Comparison of ENCODE assay signal across 8 cellular contexts in the genomic region with DNA sequence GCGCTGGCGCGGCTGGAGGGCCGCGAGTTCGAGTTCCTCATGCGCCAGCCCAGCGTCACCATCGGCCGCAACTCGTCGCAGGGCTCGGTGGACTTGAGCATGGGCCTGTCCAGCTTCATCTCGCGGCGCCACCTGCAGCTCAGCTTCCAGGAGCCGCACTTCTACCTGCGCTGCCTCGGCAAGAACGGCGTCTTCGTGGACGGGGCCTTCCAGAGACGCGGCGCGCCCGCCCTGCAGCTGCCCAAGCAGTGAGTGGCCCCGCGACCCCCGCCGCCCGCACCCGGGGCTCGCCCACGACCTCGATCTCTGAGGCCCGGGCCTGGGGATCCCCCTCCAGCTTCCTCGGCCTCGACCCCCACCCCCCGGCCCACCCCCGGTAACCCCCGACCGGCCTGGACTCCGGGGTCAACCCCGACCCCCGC. TPM values are rescaled to one million over a fixed set of nuclear protein-coding genes. Genes with fewer than 3 reads are reported as not detected.
A peak's percentile ranks its signal among the peaks of the same experiment; 100 is the strongest.
DNase-seq lines count a peak whose midpoint lies in the region; ATAC-seq and TF ChIP-seq lines count a peak whose summit lies in the region.

No MANE protein-coding gene starts in this region.

- H3K9me3 Mint-ChIP-seq in GM23338: peaks cover 18% of the 10 kb centered on the region; the same call in 2 of the 3 replicates
- no peaks in the 10 kb centered on the region for H3K9me3 Mint-ChIP-seq in activated CD8-positive, alpha-beta T cell treated with anti-CD3 and anti-CD28 coated beads for 36 hours
- H3K9me3 Mint-ChIP-seq in naive thymus-derived CD4-positive, alpha-beta T cell: peaks cover 0 to 1% (median 0%) of the 10 kb centered on the region in 11 donors

- H3K4me2 ChIP-seq in GM23338: peak overlapping the region; percentile 78

- H3K36me3 ChIP-seq in GM23338 (ENCODE audit: insufficient read depth): no peaks in the 10 kb centered on the region
- H3K36me3 ChIP-seq in naive thymus-derived CD4-positive, alpha-beta T cell (ENCODE audit: control insufficient read depth in 2 of 3, insufficient read depth in 3 of 3, low read length in 3 of 3): peaks cover 0 to 14% (median 0%) of the 10 kb centered on the region in 3 experiments
- H3K36me3 ChIP-seq in upper lobe of right lung: no peaks in the 10 kb centered on the region

- H3K36me3 Mint-ChIP-seq in GM23338 (ENCODE audit: low read depth): peaks cover 2% of the 10 kb centered on the region; the same call in 1 of the 3 replicates
- peaks cover 14% of the 10 kb centered on the region for H3K36me3 Mint-ChIP-seq in activated CD8-positive, alpha-beta T cell treated with anti-CD3 and anti-CD28 coated beads for 36 hours (ENCODE audit: low read depth)
- peaks cover 4 to 12% (median 9%) of the 10 kb centered on the region in 5 donors for H3K36me3 Mint-ChIP-seq in naive thymus-derived CD4-positive, alpha-beta T cell

- TF ChIP-seq CTCF in GM10266 (IDR thresholded peaks at IDR 0.05; ENCODE audit: control insufficient read depth, insufficient read depth, low read depth, missing control alignments): peak; percentile 29
- peak in 1 of 2 experiments; percentile 28; a peak in 2 of 4 replicates for TF ChIP-seq CTCF in GM23338 (conservative IDR thresholded peaks at IDR 0.05; ENCODE audit: low read depth in 2 of 2)
- TF ChIP-seq CTCF in LNCaP clone FGC (IDR thresholded peaks at IDR 0.05; ENCODE audit: control insufficient read depth, extremely low read depth, insufficient read depth): peak; percentile 48
- TF ChIP-seq CTCF in activated CD8-positive, alpha-beta T cell treated with anti-CD3 and anti-CD28 coated beads for 36 hours (IDR thresholded peaks at IDR 0.05): no peak
- no peak for TF ChIP-seq CTCF in epithelial cell of esophagus (IDR thresholded peaks at IDR 0.05; ENCODE audit: insufficient read depth, low read depth, low read length, missing control alignments)
- TF ChIP-seq CTCF in upper lobe of right lung (IDR thresholded peaks at IDR 0.05): no peak

- CTCF ChIA-PET in activated CD8-positive, alpha-beta T cell treated with anti-CD3 and anti-CD28 coated beads for 36 hours (lab: Charles Lee): interaction anchor here (1.1 to 2.4 kb wide), 2 partner anchors 41 to 116 kb away, joined by 3 to 15 read pairs; no protein-coding TSS in a partner anchor
- CTCF ChIA-PET in naive thymus-derived CD4-positive, alpha-beta T cell (lab: Charles Lee): interaction anchor here (0.9 to 1.7 kb wide), 3 partner anchors 41 to 73 kb away, joined by 3 to 13 read pairs (median 5); no protein-coding TSS in a partner anchor

- no peaks in the 10 kb centered on the region for H3K9me3 ChIP-seq in naive thymus-derived CD4-positive, alpha-beta T cell (ENCODE audit: control insufficient read depth in 2 of 3, low read length in 3 of 3)
- H3K9me3 ChIP-seq in upper lobe of right lung: no peaks in the 10 kb centered on the region

- peaks cover 31% of the 10 kb centered on the region for H3K79me2 ChIP-seq in GM23338 (replicated peaks; ENCODE audit: insufficient read depth)

- POLR2A ChIA-PET in activated CD8-positive, alpha-beta T cell treated with anti-CD3 and anti-CD28 coated beads for 36 hours (lab: Charles Lee): interaction anchor here (0.9 to 4.3 kb wide), 5 partner anchors 10 to 93 kb away, joined by 3 to 62 read pairs (median 6); partner anchors contain the start of gene AP5Z1
- POLR2A ChIA-PET in naive thymus-derived CD4-positive, alpha-beta T cell (lab: Charles Lee): interaction anchor here (0.8 to 9.3 kb wide), 7 partner anchors 14 to 93 kb away, joined by 3 to 113 read pairs (median 6); partner anchors contain the start of gene AP5Z1

- H3K4me3 Mint-ChIP-seq in GM23338: peak overlapping the region; percentile 68; the same call in 2 of the 3 replicates
- peak overlapping the region; percentile 89 for H3K4me3 Mint-ChIP-seq in activated CD8-positive, alpha-beta T cell treated with anti-CD3 and anti-CD28 coated beads for 36 hours
- H3K4me3 Mint-ChIP-seq in naive thymus-derived CD4-positive, alpha-beta T cell: peak overlapping the region; percentile 44 to 100 (median 94)

- H2AFZ ChIP-seq in GM23338: no peak overlapping the region

- H4K20me1 ChIP-seq in GM23338 (replicated peaks; ENCODE audit: insufficient read depth): peaks cover 41% of the 10 kb centered on the region

- peaks cover 11% of the 10 kb centered on the region for H3K4me1 Mint-ChIP-seq in GM23338
- H3K4me1 Mint-ChIP-seq in activated CD8-positive, alpha-beta T cell treated with anti-CD3 and anti-CD28 coated beads for 36 hours (ENCODE audit: low read depth): peaks cover 27% of the 10 kb centered on the region
- H3K4me1 Mint-ChIP-seq in naive thymus-derived CD4-positive, alpha-beta T cell: peaks cover 25 to 47% (median 36%) of the 10 kb centered on the region in 7 donors

- H3K9me2 ChIP-seq in GM23338 (ENCODE audit: insufficient read depth): 0 out of 2 replicates have a peak, but pooled peaks cover 2% of the 10 kb centered on the region

- peaks cover 28% of the 10 kb centered on the region for H3K27me3 Mint-ChIP-seq in GM23338 (ENCODE audit: insufficient read depth, low read depth, poor library complexity)
- H3K27me3 Mint-ChIP-seq in activated CD8-positive, alpha-beta T cell treated with anti-CD3 and anti-CD28 coated beads for 36 hours: no peaks in the 10 kb centered on the region
- H3K27me3 Mint-ChIP-seq in naive thymus-derived CD4-positive, alpha-beta T cell: no peaks in the 10 kb centered on the region

- no peak overlapping the region for H3K27ac Mint-ChIP-seq in GM23338
- H3K27ac Mint-ChIP-seq in activated CD8-positive, alpha-beta T cell treated with anti-CD3 and anti-CD28 coated beads for 36 hours: peak overlapping the region; percentile 97
- peak overlapping the region in 5 of 9 donors; percentile 43 to 99 (median 97) for H3K27ac Mint-ChIP-seq in naive thymus-derived CD4-positive, alpha-beta T cell

- no peaks in the 10 kb centered on the region for H3F3A ChIP-seq in GM23338 (replicated peaks; ENCODE audit: low read depth)

- ATAC-seq in GM23338 (peak; percentile 49), upper lobe of right lung (peak; percentile 50)
- ATAC-seq in activated CD8-positive, alpha-beta T cell treated with anti-CD3 and anti-CD28 coated beads for 36 hours: peak; percentile 22
- peak; percentile 25 for ATAC-seq in naive thymus-derived CD4-positive, alpha-beta T cell

- peaks cover 24% of the 10 kb centered on the region for H3K27me3 ChIP-seq in GM23338 (ENCODE audit: insufficient read depth)
- H3K27me3 ChIP-seq in naive thymus-derived CD4-positive, alpha-beta T cell (ENCODE audit: control insufficient read depth in 2 of 2, insufficient read depth in 2 of 2, low read length in 2 of 2): no peaks in the 10 kb centered on the region
- H3K27me3 ChIP-seq in upper lobe of right lung: no peaks in the 10 kb centered on the region

- no peak for DNase-seq in GM10266 (ENCODE audit: extremely low spot score)
- DNase-seq in GM23338 (ENCODE audit: low spot score): peak; percentile 54
- DNase-seq in LNCaP clone FGC (ENCODE audit: low read depth): no peak
- DNase-seq in activated CD8-positive, alpha-beta T cell treated with anti-CD3 and anti-CD28 coated beads for 36 hours: peak; percentile 68
- peak; percentile 74 for DNase-seq in epithelial cell of esophagus (ENCODE audit: low read depth)
- DNase-seq in naive thymus-derived CD4-positive, alpha-beta T cell: peak in 8 of 9 donors; percentile 11 to 42 (median 29)
- DNase-seq in upper lobe of right lung: peak; percentile 83
- no peak for DNase-seq in KG1 (lab: John Stamatoyannopoulos, UW)

- H3K27ac ChIP-seq in GM23338 (ENCODE audit: low read depth) (no peak overlapping the region), upper lobe of right lung (peak overlapping the region; percentile 85)
- peak overlapping the region; percentile 92 for H3K27ac ChIP-seq in naive thymus-derived CD4-positive, alpha-beta T cell (ENCODE audit: low read depth, low read length)

- H3K4me3 ChIP-seq in GM23338 (peak overlapping the region; percentile 67), LNCaP clone FGC (ENCODE audit: low read depth, low read length) (peak overlapping the region; percentile 93), epithelial cell of esophagus (ENCODE audit: low read length) (peak overlapping the region; percentile 91), upper lobe of right lung (peak overlapping the region; percentile 88)
- H3K4me3 ChIP-seq in naive thymus-derived CD4-positive, alpha-beta T cell (ENCODE audit: low read length): peak overlapping the region; percentile 75

- H3K4me1 ChIP-seq in GM23338 (ENCODE audit: insufficient read depth): peaks cover 7% of the 10 kb centered on the region; the same call in 1 of the 2 replicates
- H3K4me1 ChIP-seq in naive thymus-derived CD4-positive, alpha-beta T cell (ENCODE audit: control insufficient read depth in 2 of 2, insufficient read depth in 2 of 2, low read length in 2 of 2): peaks cover 13 to 28% of the 10 kb centered on the region in 2 donors
- peaks cover 18% of the 10 kb centered on the region for H3K4me1 ChIP-seq in upper lobe of right lung

- intact Hi-C loops in activated CD8-positive, alpha-beta T cell treated with anti-CD3 and anti-CD28 coated beads for 36 hours (cut with micrococcal nuclease): loop anchor here (5.0 kb wide), 1 partner anchor 65 kb away; no protein-coding TSS in a partner anchor
- intact Hi-C loops in naive thymus-derived CD4-positive, alpha-beta T cell (cut with micrococcal nuclease): loop anchor here (1.0 to 10.0 kb wide), 7 partner anchors 41 to 1818 kb away; partner anchors contain the start of genes RBAK (in 2 of the 2) and AP5Z1 (in 1 of the 2)
- intact Hi-C loops in upper lobe of right lung (cut with DNase I): loop anchor here (10.0 kb wide), 1 partner anchor 62 kb away; no protein-coding TSS in a partner anchor

RNA-seq across cellular contexts. Expression of gene FOXK1, which starts 0.5 kb away (rescaled TPM):
- 12.7 and 13.9 TPM in 2 replicates for total RNA-seq in GM23338 (2014; rRNA removed; shearing (Covaris generic))
- 2.0 and 2.3 TPM in 2 replicates for polyA plus RNA-seq in GM23338 (2016; fragmentation: Nextera tagmentation; extraction: Ambion mirVana)
- 10 to 100 TPM; 38.5 to 39.6 TPM for total RNA-seq in activated CD8-positive, alpha-beta T cell treated with anti-CD3 and anti-CD28 coated beads for 36 hours
- 10 to 100 TPM; 37.7 to 69.0 (median 56.9) TPM for total RNA-seq in naive thymus-derived CD4-positive, alpha-beta T cell
- 1 to 10 TPM; 3.6 to 6.6 TPM for polyA plus RNA-seq in naive thymus-derived CD4-positive, alpha-beta T cell
- 33.3 TPM for total RNA-seq in upper lobe of right lung

Comparison
In these comparisons a context has a peak if more than half of its experiments do, and no peak if none do; other contexts are left out.
1. DNase-seq: peak in GM23338 (single experiment), activated CD8-positive, alpha-beta T cell treated with anti-CD3 and anti-CD28 coated beads for 36 hours (single experiment), epithelial cell of esophagus (single experiment), naive thymus-derived CD4-positive, alpha-beta T cell (8 of 9) and upper lobe of right lung (single experiment); none in GM10266 (single experiment), LNCaP clone FGC (single experiment) and KG1 (single experiment).
2. CTCF ChIP-seq: peak in GM10266 (single experiment) and LNCaP clone FGC (single experiment); none in activated CD8-positive, alpha-beta T cell treated with anti-CD3 and anti-CD28 coated beads for 36 hours (single experiment), epithelial cell of esophagus (single experiment) and upper lobe of right lung (single experiment).
3. Peak in every context shown above with its lines, with median percentiles within 50 percentile points of each other: ATAC-seq, H3K4me3 ChIP-seq and H3K4me3 Mint-ChIP-seq.